Comparison of ENCODE assay signal across 8 cellular contexts in the genomic region with DNA sequence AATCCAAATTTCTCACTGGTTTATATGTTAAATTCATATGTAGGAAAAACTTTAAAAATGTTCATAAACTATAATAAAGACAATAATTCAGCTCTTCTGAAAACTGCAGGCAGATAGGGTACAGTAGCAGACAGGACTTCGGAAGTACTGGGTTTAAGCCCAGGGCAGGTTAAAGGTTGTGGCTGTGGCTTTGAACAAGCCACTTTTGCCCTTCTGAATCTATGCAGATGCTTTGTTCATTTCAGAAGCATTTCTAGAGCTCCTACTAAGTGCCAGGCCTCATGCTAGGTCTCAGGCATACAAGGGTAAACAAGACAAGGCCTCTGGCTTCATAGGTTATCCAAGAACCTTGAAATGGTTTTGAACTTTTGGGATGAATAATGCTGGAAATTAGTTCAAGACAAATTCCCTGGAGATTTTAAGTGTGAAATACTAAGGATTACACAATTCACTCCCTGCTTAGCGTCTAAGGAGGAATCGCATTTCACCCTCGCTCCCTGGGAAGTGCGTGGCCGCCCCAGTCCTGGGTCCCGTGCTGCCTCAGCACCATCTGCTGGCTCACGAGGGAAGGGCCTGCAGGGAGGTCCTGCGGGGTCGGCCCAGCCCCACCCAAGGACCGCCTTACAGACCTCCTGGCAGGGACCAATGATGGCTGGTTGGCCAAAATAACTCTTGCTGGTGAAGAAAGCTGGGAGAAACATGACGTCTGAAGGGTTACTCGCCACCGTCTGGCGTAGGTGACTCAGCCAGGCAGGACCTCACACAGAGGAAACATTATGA.
DNase-seq lines count a peak whose midpoint lies in the region; ATAC-seq and TF ChIP-seq lines count a peak whose summit lies in the region.

No MANE protein-coding gene starts in this region.

- peaks cover 7 to 22% of the 10 kb centered on the region in 2 donors for H3K27me3 Mint-ChIP-seq in natural killer cell treated with Interleukin-12 subunit alpha and Interleukin-12 subunit beta and Interleukin-15 and Interleukin-18, amount 100 ng/mL, for 72 hours

- no peak overlapping the region for H3K27ac ChIP-seq in esophagus squamous epithelium

- TF ChIP-seq CTCF in esophagus squamous epithelium (IDR thresholded peaks at IDR 0.05), result peak; percentile 44 to 84 (median 67)

- CTCF ChIA-PET in HEK293T (lab: Yijun Ruan, JAX), result interaction anchor here (1.6 kb wide), 1 partner anchor 614 kb away, joined by 4 read pairs; no protein-coding TSS in a partner anchor

- H3K4me3 Mint-ChIP-seq in natural killer cell treated with Interleukin-12 subunit alpha and Interleukin-12 subunit beta and Interleukin-15 and Interleukin-18, amount 100 ng/mL, for 72 hours, result no peak overlapping the region

- POLR2A ChIA-PET in HEK293T (lab: Yijun Ruan, JAX), result no interaction called here

- ATAC-seq in natural killer cell treated with Interleukin-12 subunit alpha and Interleukin-12 subunit beta and Interleukin-15 and Interleukin-18, amount 100 ng/mL, for 72 hours, result peak; percentile 66 to 84
- ATAC-seq in HG03025 (IDR thresholded peaks at IDR 0.05; ENCODE audit: low FRiP score, unreplicated experiment), result no peak

- intact Hi-C loops in esophagus squamous epithelium (cut with DNase I), result loop anchor here (10.0 kb wide), 1 partner anchor 608 kb away; no protein-coding TSS in a partner anchor

- no peak overlapping the region for H3K27ac Mint-ChIP-seq in natural killer cell treated with Interleukin-12 subunit alpha and Interleukin-12 subunit beta and Interleukin-15 and Interleukin-18, amount 100 ng/mL, for 72 hours

- H3K36me3 Mint-ChIP-seq in natural killer cell treated with Interleukin-12 subunit alpha and Interleukin-12 subunit beta and Interleukin-15 and Interleukin-18, amount 100 ng/mL, for 72 hours, result no peaks in the 10 kb centered on the region

- H3K27me3 ChIP-seq in esophagus squamous epithelium, result no peaks in the 10 kb centered on the region

- TF ChIP-seq POLR2A in esophagus squamous epithelium (IDR thresholded peaks at IDR 0.05), result no peak

- 12 to 16% methylated on average over 10 to 11 of the region's 15 CpGs for WGBS in esophagus squamous epithelium, 2 donors

- H3K9me3 ChIP-seq in esophagus squamous epithelium, result no peaks in the 10 kb centered on the region

- no peaks in the 10 kb centered on the region for H3K36me3 ChIP-seq in esophagus squamous epithelium

- peak overlapping the region in 1 of 4 donors; percentile 42 for H3K4me3 ChIP-seq in esophagus squamous epithelium

- no peaks in the 10 kb centered on the region for H3K4me1 Mint-ChIP-seq in natural killer cell treated with Interleukin-12 subunit alpha and Interleukin-12 subunit beta and Interleukin-15 and Interleukin-18, amount 100 ng/mL, for 72 hours (ENCODE audit: low read depth in 2 of 2)

- DNase-seq in GM04503 (ENCODE audit: low read depth) (peak; percentile 12), HEK293T (ENCODE audit: extremely low spot score) (peak; percentile 78), NCI-H774 (lab: John Stamatoyannopoulos, UW) (peak; percentile 17), esophagus squamous epithelium (lab: John Stamatoyannopoulos, UW) (no peak), NCI-H1417 treated with DMSO at 0.1 percent for 48 hours (lab: John Stamatoyannopoulos, UW) (no peak), dedifferentiated amniotic fluid mesenchymal stem cell (ENCODE audit: extremely low spot score) (no peak)
- no peak for DNase-seq in natural killer cell treated with Interleukin-12 subunit alpha and Interleukin-12 subunit beta and Interleukin-15 and Interleukin-18, amount 100 ng/mL, for 72 hours (ENCODE audit: low spot score)

- no peaks in the 10 kb centered on the region for H3K9me3 Mint-ChIP-seq in natural killer cell treated with Interleukin-12 subunit alpha and Interleukin-12 subunit beta and Interleukin-15 and Interleukin-18, amount 100 ng/mL, for 72 hours

- H3K4me1 ChIP-seq in esophagus squamous epithelium, result peaks cover 4 to 34% (median 7%) of the 10 kb centered on the region in 3 donors

TF ChIP-seq in HEK293T, 16 proteins besides CTCF, POLR2A, EP300 and RAD21:
- no peak for TF ChIP-seq LEF1 (IDR thresholded peaks at IDR 0.05; ENCODE audit: borderline replicate concordance)
- no peak for TF ChIP-seq ZNF384 (IDR thresholded peaks at IDR 0.05)
- TF ChIP-seq FOXM1 (IDR thresholded peaks at IDR 0.05; ENCODE audit: borderline replicate concordance), result no peak
- no peak for TF ChIP-seq BHLHE40 (IDR thresholded peaks at IDR 0.05; ENCODE audit: borderline replicate concordance)
- no peak for TF ChIP-seq CTBP1 (IDR thresholded peaks at IDR 0.05; ENCODE audit: borderline replicate concordance)
- TF ChIP-seq, protein P1, sequence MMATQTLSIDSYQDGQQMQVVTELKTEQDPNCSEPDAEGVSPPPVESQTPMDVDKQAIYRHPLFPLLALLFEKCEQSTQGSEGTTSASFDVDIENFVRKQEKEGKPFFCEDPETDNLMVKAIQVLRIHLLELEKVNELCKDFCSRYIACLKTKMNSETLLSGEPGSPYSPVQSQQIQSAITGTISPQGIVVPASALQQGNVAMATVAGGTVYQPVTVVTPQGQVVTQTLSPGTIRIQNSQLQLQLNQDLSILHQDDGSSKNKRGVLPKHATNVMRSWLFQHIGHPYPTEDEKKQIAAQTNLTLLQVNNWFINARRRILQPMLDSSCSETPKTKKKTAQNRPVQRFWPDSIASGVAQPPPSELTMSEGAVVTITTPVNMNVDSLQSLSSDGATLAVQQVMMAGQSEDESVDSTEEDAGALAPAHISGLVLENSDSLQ (IDR thresholded peaks at IDR 0.05), result no peak
- TF ChIP-seq ELF4 (IDR thresholded peaks at IDR 0.05), result no peak
- TF ChIP-seq ARNT (IDR thresholded peaks at IDR 0.05), result no peak
- TF ChIP-seq HDGF (IDR thresholded peaks at IDR 0.05; ENCODE audit: borderline replicate concordance), result no peak
- TF ChIP-seq FOXK2 (IDR thresholded peaks at IDR 0.05), result no peak
- TF ChIP-seq NFRKB (IDR thresholded peaks at IDR 0.05), result no peak
- no peak for TF ChIP-seq SUZ12 (IDR thresholded peaks at IDR 0.05)
- no peak for TF ChIP-seq SP1 (IDR thresholded peaks at IDR 0.05)
- no peak for TF ChIP-seq FOXA1 (IDR thresholded peaks at IDR 0.05)
- TF ChIP-seq TARDBP (IDR thresholded peaks at IDR 0.05), result no peak
- TF ChIP-seq L3MBTL2 (conservative IDR thresholded peaks at IDR 0.05), result no peak

Comparison
In these comparisons a context has a peak if more than half of its experiments do, and no peak if none do; other contexts are left out.
1. DNase-seq: peak in GM04503 (single experiment), HEK293T (single experiment) and NCI-H774 (single experiment); none in esophagus squamous epithelium (single experiment), natural killer cell treated with Interleukin-12 subunit alpha and Interleukin-12 subunit beta and Interleukin-15 and Interleukin-18, amount 100 ng/mL, for 72 hours (single experiment), NCI-H1417 treated with DMSO at 0.1 percent for 48 hours (single experiment) and dedifferentiated amniotic fluid mesenchymal stem cell (single experiment).